ENCODE assay signal across 1 cellular context in genomic region chr9:70013598-70014196, GRCh38.
TF ChIP-seq lines count a peak whose summit lies in the region.

No MANE protein-coding gene starts in this region.

TF ChIP-seq in GM23338, 12 proteins besides CTCF, POLR2A, EP300 and RAD21 (continued from another document):
- TF ChIP-seq ZNF462 (CRISPR knock-in tag; IDR thresholded peaks at IDR 0.05): no peak
- no peak for TF ChIP-seq JUNB (IDR thresholded peaks at IDR 0.05; ENCODE audit: unreplicated experiment)
- TF ChIP-seq ETS1 (IDR thresholded peaks at IDR 0.05): no peak
